In genomic region chr14:24147761-24148428, GRCh38 we compare ENCODE assay signal across 8 cellular contexts. TPM values are rescaled to one million over a fixed set of nuclear protein-coding genes. Genes with fewer than 3 reads are reported as not detected.
A peak's percentile ranks its signal among the peaks of the same experiment; 100 is the strongest.
DNase-seq lines count a peak whose midpoint lies in the region; ATAC-seq and TF ChIP-seq lines count a peak whose summit lies in the region.

No MANE protein-coding gene starts in this region.

- H3K36me3 ChIP-seq in HUES6 (ENCODE audit: control insufficient read depth, insufficient read depth, low read length) = peaks cover 49% of the 10 kb centered on the region
- H3K36me3 ChIP-seq in muscle layer of duodenum (ENCODE audit: control insufficient read depth in 1 of 2, insufficient read depth in 2 of 2, low read length in 2 of 2) = peaks cover 39 to 40% of the 10 kb centered on the region in 2 donors

- H3K27me3 Mint-ChIP-seq in central memory CD8-positive, alpha-beta T cell = no peaks in the 10 kb centered on the region

- H3K9ac ChIP-seq in HUES6 (ENCODE audit: low read length) = peak overlapping the region; percentile 82

- H3K4me3 Mint-ChIP-seq in central memory CD8-positive, alpha-beta T cell = peak overlapping the region; percentile 98

- no peaks in the 10 kb centered on the region for H3K9me3 Mint-ChIP-seq in central memory CD8-positive, alpha-beta T cell

- H3K27me3 ChIP-seq in HUES6 (ENCODE audit: control insufficient read depth, insufficient read depth, low read length) (no peaks in the 10 kb centered on the region), muscle layer of duodenum (ENCODE audit: low read depth, low read length) (no peaks in the 10 kb centered on the region)

- H3K4me1 Mint-ChIP-seq in central memory CD8-positive, alpha-beta T cell = peaks cover 62% of the 10 kb centered on the region

- H3K27ac Mint-ChIP-seq in central memory CD8-positive, alpha-beta T cell (ENCODE audit: low read depth) = peak overlapping the region; percentile 92

- H3K4me1 ChIP-seq in HUES6 (ENCODE audit: control insufficient read depth, insufficient read depth, low read length) = peaks cover 12% of the 10 kb centered on the region
- H3K4me1 ChIP-seq in muscle layer of duodenum (ENCODE audit: control insufficient read depth in 1 of 2, insufficient read depth in 2 of 2, low read length in 2 of 2) = peaks cover 16 to 29% of the 10 kb centered on the region in 2 donors

- no peak for TF ChIP-seq CTCF in AG10803 (conservative IDR thresholded peaks at IDR 0.05; ENCODE audit: low read length)

- peak overlapping the region; percentile 97 for H3K4me3 ChIP-seq in AG10803 (ENCODE audit: low read length)
- peak overlapping the region; percentile 90 for H3K4me3 ChIP-seq in HUES6 (ENCODE audit: low read depth, low read length)
- peak overlapping the region; percentile 80 to 94 for H3K4me3 ChIP-seq in muscle layer of duodenum (ENCODE audit: low read depth in 1 of 2, low read length in 2 of 2)

- no peaks in the 10 kb centered on the region for H3K9me3 ChIP-seq in HUES6 (ENCODE audit: control insufficient read depth, insufficient read depth, low read depth, low read length)
- no peaks in the 10 kb centered on the region for H3K9me3 ChIP-seq in muscle layer of duodenum (ENCODE audit: control insufficient read depth in 1 of 2, low read length in 2 of 2)

- DNase-seq in AG10803 (ENCODE audit: low read depth) (no peak), amniotic stem cell (lab: John Stamatoyannopoulos, UW) (no peak), HuH-7.5 (ENCODE audit: low spot score) (no peak), GM03348 (ENCODE audit: low spot score) (no peak), dermis blood vessel endothelial cell (no peak)
- DNase-seq in central memory CD8-positive, alpha-beta T cell (ENCODE audit: low spot score in 2 of 2) = no peak

- no peak for ATAC-seq in central memory CD8-positive, alpha-beta T cell (replicated peaks; ENCODE audit: extremely low read depth, poor library complexity, severe bottlenecking)

- H3K27ac ChIP-seq in HUES6 (ENCODE audit: low read depth, low read length) = peak overlapping the region; percentile 38; the same call in 1 of the 2 replicates
- H3K27ac ChIP-seq in muscle layer of duodenum (ENCODE audit: low read length) = peak overlapping the region; percentile 64

- H3K36me3 Mint-ChIP-seq in central memory CD8-positive, alpha-beta T cell (ENCODE audit: insufficient read depth) = peaks cover 39% of the 10 kb centered on the region

RNA-seq across cellular contexts. Expression of gene RNF31, which starts 0.6 kb away (rescaled TPM):
- 53.2 and 54.1 TPM in 2 replicates for total RNA-seq in dermis blood vessel endothelial cell

RNA-seq across cellular contexts. Expression of gene PSME2, which starts 1.5 kb away (rescaled TPM):
- total RNA-seq in dermis blood vessel endothelial cell = 108 and 110 TPM in 2 replicates

RNA-seq across cellular contexts. Expression of gene EMC9, which starts 6.5 kb away (rescaled TPM):
- 21.4 and 26.4 TPM in 2 replicates for total RNA-seq in dermis blood vessel endothelial cell

RNA-seq across cellular contexts. Expression of gene PSME1, which starts 11.9 kb away (rescaled TPM):
- total RNA-seq in dermis blood vessel endothelial cell = 167 TPM in 2 replicates

RNA-seq across cellular contexts. Expression of gene IRF9, which starts 13.2 kb away (rescaled TPM):
- total RNA-seq in dermis blood vessel endothelial cell = 37.8 and 55.5 TPM in 2 replicates
